ENCODE assay signal across 8 cellular contexts in the genomic region with DNA sequence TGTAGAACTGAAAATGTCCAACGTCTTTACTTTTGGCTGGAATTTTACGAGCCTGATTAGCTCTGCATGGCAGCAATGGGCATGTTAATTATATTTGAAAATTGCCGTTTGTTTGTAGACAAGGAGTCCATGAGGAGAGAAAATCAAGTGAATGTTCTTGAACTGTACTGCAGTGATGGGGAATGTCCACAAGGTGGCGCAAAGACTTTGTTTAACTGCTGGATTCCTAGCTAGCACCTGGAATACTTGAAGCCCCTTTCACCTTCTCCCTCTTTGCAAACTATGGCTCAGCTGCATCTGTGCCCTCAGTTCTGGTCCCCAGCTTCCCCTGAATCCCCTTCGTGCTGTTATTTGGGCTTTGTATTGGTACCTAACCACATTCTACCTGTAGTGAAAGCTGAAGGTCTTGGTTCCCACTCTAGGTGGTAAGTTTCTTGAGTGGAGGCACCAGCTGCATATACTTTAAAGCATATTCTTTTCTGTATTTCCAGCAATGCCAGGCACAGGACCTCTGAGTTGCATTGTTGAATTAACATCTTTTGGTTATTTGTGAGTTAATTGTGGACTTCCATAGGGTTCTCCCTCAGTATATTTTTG. TPM values are rescaled to one million over a fixed set of nuclear protein-coding genes. Genes with fewer than 3 reads are reported as not detected.
DNase-seq lines count a peak whose midpoint lies in the region; ATAC-seq, FAIRE-seq and TF ChIP-seq lines count a peak whose summit lies in the region.

No MANE protein-coding gene starts in this region.

- H3K4me3 ChIP-seq in AG10803 (ENCODE audit: low read length) (no peak overlapping the region), small intestine (ENCODE audit: low read depth in 1 of 2, low read length in 2 of 2) (no peak overlapping the region)

- TF ChIP-seq CTCF in AG10803 (conservative IDR thresholded peaks at IDR 0.05; ENCODE audit: low read length), result peak; percentile 94

- 1 to 3% (median 1%) methylated on average over 5 of the region's 5 CpGs for WGBS in small intestine, 3 donors

- H3K9me3 ChIP-seq in small intestine (ENCODE audit: control insufficient read depth, low read depth), result no peaks in the 10 kb centered on the region

- H3K4me1 ChIP-seq in small intestine (ENCODE audit: control insufficient read depth in 2 of 2, insufficient read depth in 1 of 2, low read depth in 1 of 2, low read length in 1 of 2), result no peaks in the 10 kb centered on the region

- no peak overlapping the region for H3K27ac ChIP-seq in small intestine (ENCODE audit: low read depth in 1 of 2, low read length in 1 of 2)

- peaks cover 6 to 7% of the 10 kb centered on the region in 2 donors for H3K36me3 ChIP-seq in small intestine (ENCODE audit: control insufficient read depth in 2 of 2, insufficient read depth in 2 of 2, low read length in 2 of 2)

- ATAC-seq in GM19463 (IDR thresholded peaks at IDR 0.05; ENCODE audit: unreplicated experiment), result peak; percentile 56
- ATAC-seq in HG03135 (IDR thresholded peaks at IDR 0.05; ENCODE audit: unreplicated experiment), result no peak

- no peaks in the 10 kb centered on the region for H3K27me3 ChIP-seq in small intestine (ENCODE audit: control insufficient read depth in 2 of 2, insufficient read depth in 2 of 2, low read length in 2 of 2)

- FAIRE-seq in small intestine (lab: Jason Lieb, UNC), result no peak

- DNase-seq in AG10803 (ENCODE audit: low read depth) (peak; percentile 66), NCI-H146 treated with DMSO at 0.1 percent for 48 hours (lab: John Stamatoyannopoulos, UW; ENCODE audit: unreplicated experiment) (peak; percentile 27), T-helper 2 cell (peak in 4 of 5 experiments; percentile 29 to 64 (median 40)), astrocyte of the hippocampus (ENCODE audit: low read depth, low spot score) (peak; percentile 84), hippocampal formation (lab: John Stamatoyannopoulos, UW) (peak; percentile 42 to 60), small intestine (peak; percentile 72)

RNA-seq across cellular contexts. Expression of a gene that starts 25.3 kb away (rescaled TPM):
- polyA plus RNA-seq in small intestine, result 1 to 10 TPM; 1.3 to 4.5 (median 3.0) TPM

Comparison
In these comparisons a context has a peak if more than half of its experiments do, and no peak if none do; other contexts are left out.
1. DNase-seq: peak in every context shown above with its lines; median percentile 84 in astrocyte of the hippocampus; 72 in small intestine; 66 in AG10803; 51 in hippocampal formation; 40 in T-helper 2 cell; 27 in NCI-H146 treated with DMSO at 0.1 percent for 48 hours.